ENCODE assay signal across 1 cellular context in genomic region chr12:57813971-57814771, GRCh38.
TF ChIP-seq lines count a peak whose summit lies in the region.

No MANE protein-coding gene starts in this region.

TF ChIP-seq in HepG2, 621 proteins besides CTCF, POLR2A, EP300 and RAD21 (continued from another document and continues in another):
- TF ChIP-seq PBX2 (CRISPR knock-in tag; IDR thresholded peaks at IDR 0.05) (no peak), ATF3 (CRISPR knock-in tag; IDR thresholded peaks at IDR 0.05) (peak; percentile 92), EZH2 (conservative IDR thresholded peaks at IDR 0.05; ENCODE audit: low read depth, low read length) (no peak), FOXA3 (CRISPR knock-in tag; IDR thresholded peaks at IDR 0.05) (peak; percentile 65), THAP9 (CRISPR knock-in tag; IDR thresholded peaks at IDR 0.05; ENCODE audit: borderline replicate concordance) (no peak), ZMAT5 (CRISPR knock-in tag; IDR thresholded peaks at IDR 0.05; ENCODE audit: borderline replicate concordance, low read depth) (no peak), RFXAP (CRISPR knock-in tag; IDR thresholded peaks at IDR 0.05; ENCODE audit: borderline replicate concordance) (no peak), HDAC6 (IDR thresholded peaks at IDR 0.05; ENCODE audit: low read depth, low read length) (no peak), DMAP1 (CRISPR knock-in tag; IDR thresholded peaks at IDR 0.05) (peak; percentile 52; the same call in 1 of the 2 replicates), FOXK1 (CRISPR knock-in tag; IDR thresholded peaks at IDR 0.05; ENCODE audit: borderline replicate concordance, low read depth) (peak; percentile 35; the same call in 1 of the 2 replicates), KMT2B (CRISPR knock-in tag; IDR thresholded peaks at IDR 0.05) (0 out of 2 replicates have a peak, but pooled peaks have one; percentile 37), ZNF660 (CRISPR knock-in tag; IDR thresholded peaks at IDR 0.05; ENCODE audit: borderline replicate concordance, low read depth) (no peak), ZNF788 (CRISPR knock-in tag; IDR thresholded peaks at IDR 0.05; ENCODE audit: borderline replicate concordance) (peak; percentile 33; the same call in 1 of the 2 replicates), CBX5 (CRISPR knock-in tag; IDR thresholded peaks at IDR 0.05; ENCODE audit: borderline replicate concordance) (no peak), DNMT3B (CRISPR knock-in tag; conservative IDR thresholded peaks at IDR 0.05) (no peak), PAXIP1 (CRISPR knock-in tag; conservative IDR thresholded peaks at IDR 0.05) (peak; percentile 70), CCAR2 (optimal IDR thresholded peaks at IDR 0.05; ENCODE audit: low read depth, low read length) (no peak), HNRNPL (IDR thresholded peaks at IDR 0.05; ENCODE audit: low read depth, low read length) (no peak), ZNF749 (CRISPR knock-in tag; IDR thresholded peaks at IDR 0.05; ENCODE audit: borderline replicate concordance) (no peak), ZNF460 (CRISPR knock-in tag; IDR thresholded peaks at IDR 0.05; ENCODE audit: borderline replicate concordance) (no peak), SOX5 (CRISPR knock-in tag; IDR thresholded peaks at IDR 0.05; ENCODE audit: borderline replicate concordance) (peak; percentile 69), CHD2 (IDR thresholded peaks at IDR 0.05; ENCODE audit: low read depth, low read length) (peak; percentile 73), ZBTB42 (CRISPR knock-in tag; IDR thresholded peaks at IDR 0.05) (no peak), GABPA (IDR thresholded peaks at IDR 0.05; ENCODE audit: low read depth, low read length) (no peak), GABPA (CRISPR knock-in tag; IDR thresholded peaks at IDR 0.05; ENCODE audit: low read depth) (peak; percentile 58; the same call in 1 of the 2 replicates), PATZ1 (CRISPR knock-in tag; IDR thresholded peaks at IDR 0.05) (peak; percentile 47; the same call in 1 of the 2 replicates), HDAC1 (CRISPR knock-in tag; IDR thresholded peaks at IDR 0.05) (no peak), ZNF83 (CRISPR knock-in tag; IDR thresholded peaks at IDR 0.05; ENCODE audit: borderline replicate concordance) (no peak), TAF1 (CRISPR knock-in tag; IDR thresholded peaks at IDR 0.05) (peak; percentile 18; the same call in 1 of the 2 replicates), ARHGAP35 (CRISPR knock-in tag; IDR thresholded peaks at IDR 0.05; ENCODE audit: borderline replicate concordance) (no peak)
- TF ChIP-seq, protein P1, sequence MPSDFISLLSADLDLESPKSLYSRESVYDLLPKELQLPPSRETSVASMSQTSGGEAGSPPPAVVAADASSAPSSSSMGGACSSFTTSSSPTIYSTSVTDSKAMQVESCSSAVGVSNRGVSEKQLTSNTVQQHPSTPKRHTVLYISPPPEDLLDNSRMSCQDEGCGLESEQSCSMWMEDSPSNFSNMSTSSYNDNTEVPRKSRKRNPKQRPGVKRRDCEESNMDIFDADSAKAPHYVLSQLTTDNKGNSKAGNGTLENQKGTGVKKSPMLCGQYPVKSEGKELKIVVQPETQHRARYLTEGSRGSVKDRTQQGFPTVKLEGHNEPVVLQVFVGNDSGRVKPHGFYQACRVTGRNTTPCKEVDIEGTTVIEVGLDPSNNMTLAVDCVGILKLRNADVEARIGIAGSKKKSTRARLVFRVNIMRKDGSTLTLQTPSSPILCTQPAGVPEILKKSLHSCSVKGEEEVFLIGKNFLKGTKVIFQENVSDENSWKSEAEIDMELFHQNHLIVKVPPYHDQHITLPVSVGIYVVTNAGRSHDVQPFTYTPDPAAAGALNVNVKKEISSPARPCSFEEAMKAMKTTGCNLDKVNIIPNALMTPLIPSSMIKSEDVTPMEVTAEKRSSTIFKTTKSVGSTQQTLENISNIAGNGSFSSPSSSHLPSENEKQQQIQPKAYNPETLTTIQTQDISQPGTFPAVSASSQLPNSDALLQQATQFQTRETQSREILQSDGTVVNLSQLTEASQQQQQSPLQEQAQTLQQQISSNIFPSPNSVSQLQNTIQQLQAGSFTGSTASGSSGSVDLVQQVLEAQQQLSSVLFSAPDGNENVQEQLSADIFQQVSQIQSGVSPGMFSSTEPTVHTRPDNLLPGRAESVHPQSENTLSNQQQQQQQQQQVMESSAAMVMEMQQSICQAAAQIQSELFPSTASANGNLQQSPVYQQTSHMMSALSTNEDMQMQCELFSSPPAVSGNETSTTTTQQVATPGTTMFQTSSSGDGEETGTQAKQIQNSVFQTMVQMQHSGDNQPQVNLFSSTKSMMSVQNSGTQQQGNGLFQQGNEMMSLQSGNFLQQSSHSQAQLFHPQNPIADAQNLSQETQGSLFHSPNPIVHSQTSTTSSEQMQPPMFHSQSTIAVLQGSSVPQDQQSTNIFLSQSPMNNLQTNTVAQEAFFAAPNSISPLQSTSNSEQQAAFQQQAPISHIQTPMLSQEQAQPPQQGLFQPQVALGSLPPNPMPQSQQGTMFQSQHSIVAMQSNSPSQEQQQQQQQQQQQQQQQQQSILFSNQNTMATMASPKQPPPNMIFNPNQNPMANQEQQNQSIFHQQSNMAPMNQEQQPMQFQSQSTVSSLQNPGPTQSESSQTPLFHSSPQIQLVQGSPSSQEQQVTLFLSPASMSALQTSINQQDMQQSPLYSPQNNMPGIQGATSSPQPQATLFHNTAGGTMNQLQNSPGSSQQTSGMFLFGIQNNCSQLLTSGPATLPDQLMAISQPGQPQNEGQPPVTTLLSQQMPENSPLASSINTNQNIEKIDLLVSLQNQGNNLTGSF (CRISPR knock-in tag; IDR thresholded peaks at IDR 0.05), result no peak
- TF ChIP-seq, protein P2, sequence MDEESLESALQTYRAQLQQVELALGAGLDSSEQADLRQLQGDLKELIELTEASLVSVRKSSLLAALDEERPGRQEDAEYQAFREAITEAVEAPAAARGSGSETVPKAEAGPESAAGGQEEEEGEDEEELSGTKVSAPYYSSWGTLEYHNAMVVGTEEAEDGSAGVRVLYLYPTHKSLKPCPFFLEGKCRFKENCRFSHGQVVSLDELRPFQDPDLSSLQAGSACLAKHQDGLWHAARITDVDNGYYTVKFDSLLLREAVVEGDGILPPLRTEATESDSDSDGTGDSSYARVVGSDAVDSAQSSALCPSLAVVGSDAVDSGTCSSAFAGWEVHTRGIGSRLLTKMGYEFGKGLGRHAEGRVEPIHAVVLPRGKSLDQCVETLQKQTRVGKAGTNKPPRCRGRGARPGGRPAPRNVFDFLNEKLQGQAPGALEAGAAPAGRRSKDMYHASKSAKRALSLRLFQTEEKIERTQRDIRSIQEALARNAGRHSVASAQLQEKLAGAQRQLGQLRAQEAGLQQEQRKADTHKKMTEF (CRISPR knock-in tag; IDR thresholded peaks at IDR 0.05), result peak; percentile 64
- TF ChIP-seq, protein P3, sequence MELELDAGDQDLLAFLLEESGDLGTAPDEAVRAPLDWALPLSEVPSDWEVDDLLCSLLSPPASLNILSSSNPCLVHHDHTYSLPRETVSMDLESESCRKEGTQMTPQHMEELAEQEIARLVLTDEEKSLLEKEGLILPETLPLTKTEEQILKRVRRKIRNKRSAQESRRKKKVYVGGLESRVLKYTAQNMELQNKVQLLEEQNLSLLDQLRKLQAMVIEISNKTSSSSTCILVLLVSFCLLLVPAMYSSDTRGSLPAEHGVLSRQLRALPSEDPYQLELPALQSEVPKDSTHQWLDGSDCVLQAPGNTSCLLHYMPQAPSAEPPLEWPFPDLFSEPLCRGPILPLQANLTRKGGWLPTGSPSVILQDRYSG (CRISPR knock-in tag; IDR thresholded peaks at IDR 0.05), result no peak
- TF ChIP-seq, protein P4, sequence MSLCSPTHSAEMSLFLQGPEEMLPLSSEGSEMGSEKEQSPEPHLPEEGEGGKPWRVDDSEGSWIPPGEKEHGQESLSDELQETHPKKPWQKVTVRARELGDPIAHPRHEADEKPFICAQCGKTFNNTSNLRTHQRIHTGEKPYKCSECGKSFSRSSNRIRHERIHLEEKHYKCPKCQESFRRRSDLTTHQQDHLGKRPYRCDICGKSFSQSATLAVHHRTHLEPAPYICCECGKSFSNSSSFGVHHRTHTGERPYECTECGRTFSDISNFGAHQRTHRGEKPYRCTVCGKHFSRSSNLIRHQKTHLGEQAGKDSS (CRISPR knock-in tag; IDR thresholded peaks at IDR 0.05; ENCODE audit: borderline replicate concordance, low read depth), result no peak
- TF ChIP-seq, protein P5, sequence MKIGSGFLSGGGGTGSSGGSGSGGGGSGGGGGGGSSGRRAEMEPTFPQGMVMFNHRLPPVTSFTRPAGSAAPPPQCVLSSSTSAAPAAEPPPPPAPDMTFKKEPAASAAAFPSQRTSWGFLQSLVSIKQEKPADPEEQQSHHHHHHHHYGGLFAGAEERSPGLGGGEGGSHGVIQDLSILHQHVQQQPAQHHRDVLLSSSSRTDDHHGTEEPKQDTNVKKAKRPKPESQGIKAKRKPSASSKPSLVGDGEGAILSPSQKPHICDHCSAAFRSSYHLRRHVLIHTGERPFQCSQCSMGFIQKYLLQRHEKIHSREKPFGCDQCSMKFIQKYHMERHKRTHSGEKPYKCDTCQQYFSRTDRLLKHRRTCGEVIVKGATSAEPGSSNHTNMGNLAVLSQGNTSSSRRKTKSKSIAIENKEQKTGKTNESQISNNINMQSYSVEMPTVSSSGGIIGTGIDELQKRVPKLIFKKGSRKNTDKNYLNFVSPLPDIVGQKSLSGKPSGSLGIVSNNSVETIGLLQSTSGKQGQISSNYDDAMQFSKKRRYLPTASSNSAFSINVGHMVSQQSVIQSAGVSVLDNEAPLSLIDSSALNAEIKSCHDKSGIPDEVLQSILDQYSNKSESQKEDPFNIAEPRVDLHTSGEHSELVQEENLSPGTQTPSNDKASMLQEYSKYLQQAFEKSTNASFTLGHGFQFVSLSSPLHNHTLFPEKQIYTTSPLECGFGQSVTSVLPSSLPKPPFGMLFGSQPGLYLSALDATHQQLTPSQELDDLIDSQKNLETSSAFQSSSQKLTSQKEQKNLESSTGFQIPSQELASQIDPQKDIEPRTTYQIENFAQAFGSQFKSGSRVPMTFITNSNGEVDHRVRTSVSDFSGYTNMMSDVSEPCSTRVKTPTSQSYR (CRISPR knock-in tag; IDR thresholded peaks at IDR 0.05; ENCODE audit: borderline replicate concordance), result peak; percentile 39; the same call in 1 of the 2 replicates
